ENCODE assay signal across 8 cellular contexts in genomic region chr7:15686209-15686956, GRCh38. TPM values are rescaled to one million over a fixed set of nuclear protein-coding genes. Genes with fewer than 3 reads are reported as not detected.
DNase-seq lines count a peak whose midpoint lies in the region; ATAC-seq and TF ChIP-seq lines count a peak whose summit lies in the region.

Gene MEOX2 (minus strand): TSS chr7:15686683. CDS start chr7:15686402, 281 bp downstream.

- H3K27me3 ChIP-seq in WERI-Rb-1 (ENCODE audit: insufficient read depth, low read depth, severe bottlenecking) = peaks cover 24% of the 10 kb centered on the region
- H3K27me3 ChIP-seq in psoas muscle (ENCODE audit: insufficient read depth in 3 of 3, low read length in 2 of 3) = peaks cover 0 to 37% (median 12%) of the 10 kb centered on the region in 3 donors

- ATAC-seq in left ventricle myocardium superior (peak; percentile 90), psoas muscle (peak; percentile 60 to 87 (median 84)), HG02623 (IDR thresholded peaks at IDR 0.05; ENCODE audit: unreplicated experiment) (no peak)

- WGBS in psoas muscle, 3 donors = 1% methylated on average over 32 to 36 of the region's 36 CpGs

- no peaks in the 10 kb centered on the region for H3K4me1 ChIP-seq in psoas muscle

- no peak within 1 kb of the TSS for H3K27ac ChIP-seq in WERI-Rb-1
- peak within 1 kb of the TSS; percentile 76 for H3K27ac ChIP-seq in psoas muscle

- no peaks in the 10 kb centered on the region for H3K9me3 Mint-ChIP-seq in activated CD4-positive, alpha-beta T cell treated with anti-CD3 and anti-CD28 coated beads, Interleukin-2, amount 10 ng/mL, durations not matched to agents 24 days and 14 days

- H3K4me3 ChIP-seq in WERI-Rb-1 (ENCODE audit: low read depth, low read length) (peak within 1 kb of the TSS; percentile 47), psoas muscle (peak within 1 kb of the TSS; percentile 71)

- H3K27me3 Mint-ChIP-seq in activated CD4-positive, alpha-beta T cell treated with anti-CD3 and anti-CD28 coated beads, Interleukin-2, amount 10 ng/mL, durations not matched to agents 24 days and 14 days = peaks cover 40% of the 10 kb centered on the region

- DNase-seq in ELF-1 (ENCODE audit: low read depth, low spot score) (peak; percentile 71), WERI-Rb-1 (peak; percentile 37), left ventricle myocardium superior (peak; percentile 89), psoas muscle (peak; percentile 85 to 91), NCI-H526 (lab: John Stamatoyannopoulos, UW) (no peak), NCI-H146 (lab: John Stamatoyannopoulos, UW) (no peak)
- DNase-seq in activated CD4-positive, alpha-beta T cell treated with anti-CD3 and anti-CD28 coated beads, Interleukin-2, amount 10 ng/mL, durations not matched to agents 24 days and 14 days = no peak

- no peak within 1 kb of the TSS for H3K4me3 Mint-ChIP-seq in activated CD4-positive, alpha-beta T cell treated with anti-CD3 and anti-CD28 coated beads, Interleukin-2, amount 10 ng/mL, durations not matched to agents 24 days and 14 days

- no peaks in the 10 kb centered on the region for H3K4me1 Mint-ChIP-seq in activated CD4-positive, alpha-beta T cell treated with anti-CD3 and anti-CD28 coated beads, Interleukin-2, amount 10 ng/mL, durations not matched to agents 24 days and 14 days

- TF ChIP-seq CTCF in WERI-Rb-1 (IDR thresholded peaks at IDR 0.05; ENCODE audit: low read depth, low read length) (no peak), psoas muscle (IDR thresholded peaks at IDR 0.05) (no peak)

- intact Hi-C loops in left ventricle myocardium superior (cut with micrococcal nuclease) (loop anchor here (10.0 kb wide), 1 partner anchor 378 kb away; no protein-coding TSS in a partner anchor), psoas muscle (cut with DNase I) (loop anchor here (2.0 to 10.0 kb wide), 3 partner anchors 129 to 384 kb away; no protein-coding TSS in a partner anchor)
- intact Hi-C loops in activated CD4-positive, alpha-beta T cell treated with anti-CD3 and anti-CD28 coated beads, Interleukin-2, amount 10 ng/mL, durations not matched to agents 24 days and 14 days (cut with micrococcal nuclease) = no loop called here

- no peaks in the 10 kb centered on the region for H3K36me3 ChIP-seq in WERI-Rb-1
- H3K36me3 ChIP-seq in psoas muscle (ENCODE audit: insufficient read depth in 1 of 2, low read depth in 1 of 2) = no peaks in the 10 kb centered on the region

- no peaks in the 10 kb centered on the region for H3K36me3 Mint-ChIP-seq in activated CD4-positive, alpha-beta T cell treated with anti-CD3 and anti-CD28 coated beads, Interleukin-2, amount 10 ng/mL, durations not matched to agents 24 days and 14 days (ENCODE audit: low read depth)

- H3K27ac Mint-ChIP-seq in activated CD4-positive, alpha-beta T cell treated with anti-CD3 and anti-CD28 coated beads, Interleukin-2, amount 10 ng/mL, durations not matched to agents 24 days and 14 days = no peak within 1 kb of the TSS

- H3K9me3 ChIP-seq in WERI-Rb-1 (ENCODE audit: severe bottlenecking) = no peaks in the 10 kb centered on the region
- no peaks in the 10 kb centered on the region for H3K9me3 ChIP-seq in psoas muscle

RNA-seq across cellular contexts. Expression of gene MEOX2, which starts in this region (rescaled TPM):
- 11.2 TPM for total RNA-seq in left ventricle myocardium superior
- 1 to 10 TPM; 3.8 to 6.9 (median 5.3) TPM for total RNA-seq in psoas muscle
- polyA plus RNA-seq in psoas muscle = 1 to 10 TPM; 3.1 to 4.0 (median 3.7) TPM
- not detected in 2 replicates for total RNA-seq in activated CD4-positive, alpha-beta T cell treated with anti-CD3 and anti-CD28 coated beads, Interleukin-2, amount 10 ng/mL, durations not matched to agents 24 days and 14 days

Comparison
In these comparisons a context has a peak if more than half of its experiments do, and no peak if none do; other contexts are left out.
1. DNase-seq: peak in ELF-1 (single experiment), WERI-Rb-1 (single experiment), left ventricle myocardium superior (single experiment) and psoas muscle (2 of 2); none in NCI-H526 (0 of 2), activated CD4-positive, alpha-beta T cell treated with anti-CD3 and anti-CD28 coated beads, Interleukin-2, amount 10 ng/mL, durations not matched to agents 24 days and 14 days (single experiment) and NCI-H146 (single experiment).